ENCODE assay signal across 8 cellular contexts in the genomic region with DNA sequence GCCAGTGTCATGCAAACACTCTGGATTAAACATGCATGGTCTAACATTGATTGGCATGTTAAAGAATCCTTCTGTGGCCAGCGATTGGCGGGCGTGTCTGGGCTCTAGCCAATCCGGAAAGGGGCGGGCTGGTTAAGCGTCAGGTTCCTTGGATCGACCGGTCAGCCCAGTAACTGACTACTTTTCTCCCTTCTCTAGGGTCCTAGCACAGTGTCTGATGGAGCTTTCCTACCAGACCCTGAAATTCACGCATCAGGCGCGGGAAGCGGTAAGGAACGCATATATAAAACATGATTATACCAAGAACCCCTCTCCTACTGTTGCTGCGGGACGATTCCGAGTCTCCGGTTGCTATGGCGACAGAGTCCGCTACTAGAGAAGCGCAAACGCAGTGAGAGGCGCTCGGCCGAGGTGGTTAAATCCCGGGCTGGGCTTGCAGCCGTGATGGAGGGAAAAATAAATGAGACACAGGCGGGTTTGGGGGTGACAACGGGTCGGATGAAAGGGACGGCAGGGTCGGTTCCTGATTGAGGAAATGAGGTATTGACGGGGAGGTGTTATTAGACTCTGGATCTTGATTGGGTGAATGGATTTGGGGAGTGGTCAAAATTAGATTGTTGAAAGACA. TPM values are rescaled to one million over a fixed set of nuclear protein-coding genes. Genes with fewer than 3 reads are reported as not detected.
A peak's percentile ranks its signal among the peaks of the same experiment; 100 is the strongest.
DNase-seq lines count a peak whose midpoint lies in the region; ATAC-seq and TF ChIP-seq lines count a peak whose summit lies in the region.

No MANE protein-coding gene starts in this region.

- ATAC-seq in activated B cell treated with CpG ODN at 0.5 μM for 24 hours (ENCODE audit: low read depth), result peak; percentile 96
- ATAC-seq in left lobe of liver, result peak; percentile 91

- H3K4me3 Mint-ChIP-seq in activated B cell treated with CpG ODN at 0.5 μM for 24 hours, result no peak overlapping the region

- CTCF ChIA-PET in activated B cell treated with CpG ODN at 0.5 μM for 24 hours (lab: Charles Lee), result no interaction called here

- no peaks in the 10 kb centered on the region for H3K4me1 Mint-ChIP-seq in activated B cell treated with CpG ODN at 0.5 μM for 24 hours

- no peaks in the 10 kb centered on the region for H3K9me3 Mint-ChIP-seq in activated B cell treated with CpG ODN at 0.5 μM for 24 hours

- H3K27me3 Mint-ChIP-seq in activated B cell treated with CpG ODN at 0.5 μM for 24 hours, result peaks cover 3% of the 10 kb centered on the region

- TF ChIP-seq CTCF in activated B cell treated with CpG ODN at 0.5 μM for 24 hours (IDR thresholded peaks at IDR 0.05), result no peak

- H3K27me3 ChIP-seq in H7 (ENCODE audit: control insufficient read depth, insufficient read depth, low read length), result no peaks in the 10 kb centered on the region

- POLR2A ChIA-PET in activated B cell treated with CpG ODN at 0.5 μM for 24 hours (lab: Charles Lee), result interaction anchor here (1.4 kb wide), 1 partner anchor 29 kb away, joined by 4 read pairs; a partner anchor contains a TSS

- DNase-seq in ELR (ENCODE audit: low read depth) (peak; percentile 87), H7 (peak; percentile 88), NAMALWA (ENCODE audit: low spot score) (peak; percentile 87), activated B cell treated with CpG ODN at 0.5 μM for 24 hours (peak; percentile 52), dedifferentiated amniotic fluid mesenchymal stem cell (ENCODE audit: extremely low spot score) (peak; percentile 84), left lobe of liver (ENCODE audit: low spot score) (peak; percentile 69), NOMO-1 (lab: John Stamatoyannopoulos, UW; ENCODE audit: unreplicated experiment in 2 of 2) (no peak)
- DNase-seq in stimulated activated CD4-positive, alpha-beta T cell treated with anti-CD3 and anti-CD28 coated beads, Interleukin-15, amount 100 ng/mL, for 48 hours (ENCODE audit: low read depth in 2 of 2), result peak; percentile 40 to 61

- H3K27ac Mint-ChIP-seq in activated B cell treated with CpG ODN at 0.5 μM for 24 hours, result no peak overlapping the region

- H3K36me3 Mint-ChIP-seq in activated B cell treated with CpG ODN at 0.5 μM for 24 hours (ENCODE audit: low read depth), result no peaks in the 10 kb centered on the region

- no peaks in the 10 kb centered on the region; the same call in 1 of the 2 replicates for H3K36me3 ChIP-seq in H7 (replicated peaks; ENCODE audit: control insufficient read depth, insufficient read depth, low read length)

- peak overlapping the region; percentile 75 for H3K4me3 ChIP-seq in H7 (ENCODE audit: insufficient read depth, low read depth, low read length)

- intact Hi-C loops in activated B cell treated with CpG ODN at 0.5 μM for 24 hours (cut with micrococcal nuclease), result loop anchor here (1.0 kb wide), 1 partner anchor 29 kb away; a partner anchor contains a TSS

RNA-seq across cellular contexts. Expression of a gene that starts 29.4 kb away (rescaled TPM):
- total RNA-seq in H7 (2014; rRNA removed; shearing (Covaris generic)), result 7.5 and 20.2 TPM in 2 replicates
- total RNA-seq in activated B cell treated with CpG ODN at 0.5 μM for 24 hours, result 1.2 and 2.6 TPM in 2 replicates
- total RNA-seq in left lobe of liver, result 4.5 TPM

RNA-seq across cellular contexts. Expression of a gene that starts 29.5 kb away (rescaled TPM):
- total RNA-seq in H7 (2014; rRNA removed; shearing (Covaris generic)), result 24.2 and 32.8 TPM in 2 replicates
- total RNA-seq in activated B cell treated with CpG ODN at 0.5 μM for 24 hours (34.2 and 36.0 TPM in 2 replicates), left lobe of liver (13.7 TPM)

Comparison
In these comparisons a context has a peak if more than half of its experiments do, and no peak if none do; other contexts are left out.
1. DNase-seq: peak in ELR (single experiment), H7 (single experiment), NAMALWA (single experiment), activated B cell treated with CpG ODN at 0.5 μM for 24 hours (single experiment), dedifferentiated amniotic fluid mesenchymal stem cell (single experiment), left lobe of liver (single experiment) and stimulated activated CD4-positive, alpha-beta T cell treated with anti-CD3 and anti-CD28 coated beads, Interleukin-15, amount 100 ng/mL, for 48 hours (2 of 2); none in NOMO-1 (0 of 2).